11 cellular contexts compared by ENCODE assay signal in genomic region chr16:81641403-81642106, GRCh38.
DNase-seq lines count a peak whose midpoint lies in the region; TF ChIP-seq lines count a peak whose summit lies in the region.
"Had no signal": no experiment of that assay in that cellular context is flagged by ENCODE, and none has a peak within 500 bp of the region (broad histone marks: within the 10 kb centered on the region; RNA-seq: fewer than 3 reads in every experiment).

No MANE protein-coding gene starts in this region.

- H3K4me3 ChIP-seq in vagina (no peak overlapping the region), suprapubic skin (no peak overlapping the region)

- H3K27ac ChIP-seq in vagina (no peak overlapping the region), suprapubic skin (no peak overlapping the region)
- H3K27ac ChIP-seq: epithelial cell of prostate had no signal

- TF ChIP-seq EP300 in suprapubic skin (IDR thresholded peaks at IDR 0.05): no peak

- DNase-seq in DMS79 (lab: John Stamatoyannopoulos, UW) (peak; percentile 51), NCI-H128 (lab: John Stamatoyannopoulos, UW; ENCODE audit: unreplicated experiment) (peak; percentile 67), NCI-H748 treated with DMSO at 0.1 percent for 48 hours (lab: John Stamatoyannopoulos, UW) (peak; percentile 47), iPS-NIHi7 (ENCODE audit: extremely low spot score) (peak; percentile 46), SW 1271 (lab: John Stamatoyannopoulos, UW) (no peak), vagina (ENCODE audit: extremely low spot score in 2 of 2) (no peak), suprapubic skin (ENCODE audit: low spot score in 2 of 2) (no peak), NCI-H187 treated with DMSO at 0.1 percent for 48 hours (lab: John Stamatoyannopoulos, UW) (no peak)
- DNase-seq: NCI-H226; stimulated activated CD4-positive, alpha-beta T cell treated with anti-CD3 and anti-CD28 coated beads, Interleukin-2, amount 100 ng/mL, for 48 hours had no signal

- no peak for TF ChIP-seq CTCF in vagina (IDR thresholded peaks at IDR 0.05)
- no peak for TF ChIP-seq CTCF in suprapubic skin (IDR thresholded peaks at IDR 0.05)

- TF ChIP-seq POLR2A in vagina (IDR thresholded peaks at IDR 0.05) (no peak), suprapubic skin (IDR thresholded peaks at IDR 0.05) (no peak)

- 69% methylated on average over 14 of the region's 17 CpGs for WGBS in suprapubic skin

- H3K27me3 ChIP-seq in vagina (no peaks in the 10 kb centered on the region), suprapubic skin (no peaks in the 10 kb centered on the region)

- no peaks in the 10 kb centered on the region for H3K9me3 ChIP-seq in vagina
- no peaks in the 10 kb centered on the region for H3K9me3 ChIP-seq in suprapubic skin

- H3K36me3 ChIP-seq in vagina: no peaks in the 10 kb centered on the region
- H3K36me3 ChIP-seq in suprapubic skin: peaks cover 3% of the 10 kb centered on the region

- intact Hi-C loops in vagina (cut with DNase I): no loop called here

- H3K4me1 ChIP-seq in vagina (peaks cover 42% of the 10 kb centered on the region), suprapubic skin (peaks cover 25% of the 10 kb centered on the region)

Comparison
In these comparisons a context has a peak if more than half of its experiments do, and no peak if none do; other contexts are left out.
1. DNase-seq: peak in DMS79 (single experiment), NCI-H128 (single experiment), NCI-H748 treated with DMSO at 0.1 percent for 48 hours (single experiment) and iPS-NIHi7 (single experiment); none in SW 1271 (0 of 2), vagina (0 of 2), suprapubic skin (0 of 2) and NCI-H187 treated with DMSO at 0.1 percent for 48 hours (single experiment).